In the genomic region with DNA sequence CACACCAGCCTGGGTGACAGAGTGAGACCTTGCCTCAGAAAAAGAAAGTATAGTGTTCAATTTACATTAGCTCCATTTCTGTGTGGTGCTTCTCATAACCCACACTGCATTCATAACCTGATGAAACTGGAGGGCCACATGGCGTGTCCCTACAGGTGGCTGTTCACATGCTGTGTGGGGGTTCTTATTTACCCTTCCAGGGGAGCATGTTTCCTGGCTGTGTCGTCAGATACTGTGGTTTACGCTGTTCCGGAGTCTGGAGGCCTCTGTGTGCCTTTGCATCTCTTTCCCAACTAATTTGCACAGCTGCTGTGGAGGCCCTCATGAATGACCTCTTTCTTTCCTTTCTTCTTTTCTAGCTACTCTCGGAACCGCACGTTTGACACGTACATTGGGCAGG, we compare ENCODE assay signal across 8 cellular contexts. TPM values are rescaled to one million over a fixed set of nuclear protein-coding genes. Genes with fewer than 3 reads are reported as not detected.
DNase-seq lines count a peak whose midpoint lies in the region; ATAC-seq and TF ChIP-seq lines count a peak whose summit lies in the region.
"Not testable (repeated sequence)": the region's sequence is repeated elsewhere in the genome, so short reads cannot be mapped to it uniquely, and the experiment has no call there.

No MANE protein-coding gene starts in this region.

- H3F3A ChIP-seq in DOHH2 (ENCODE audit: control insufficient read depth, insufficient read depth): not testable (repeated sequence)

- not testable (repeated sequence) for TF ChIP-seq CTCF in DOHH2 (IDR thresholded peaks at IDR 0.05; ENCODE audit: low read depth, low read length, poor library complexity, severe bottlenecking)

- not testable (repeated sequence) for H3K36me3 ChIP-seq in DOHH2 (ENCODE audit: control insufficient read depth, low read length)

- CTCF ChIA-PET in activated CD4-positive, alpha-beta T cell treated with anti-CD3 and anti-CD28 coated beads for 36 hours (lab: Charles Lee): interaction anchor here (1.2 kb wide), 1 partner anchor 141 kb away, joined by 3 read pairs; no protein-coding TSS in a partner anchor

- H3K4me3 ChIP-seq in DOHH2 (ENCODE audit: low read length): not testable (repeated sequence)

- not testable (repeated sequence) for H3K9me2 ChIP-seq in DOHH2 (replicated peaks; ENCODE audit: control insufficient read depth, low read length)

- H3K27me3 ChIP-seq in DOHH2 (ENCODE audit: control insufficient read depth, low read length): not testable (repeated sequence)

- H3K9me3 Mint-ChIP-seq in activated CD4-positive, alpha-beta T cell treated with anti-CD3 and anti-CD28 coated beads for 36 hours (ENCODE audit: low read depth); naive B cell: not testable (repeated sequence)

- H3K79me2 ChIP-seq in DOHH2 (ENCODE audit: control insufficient read depth, low read length): not testable (repeated sequence)

- peak overlapping the region; percentile 21 for H3K27ac Mint-ChIP-seq in activated CD4-positive, alpha-beta T cell treated with anti-CD3 and anti-CD28 coated beads for 36 hours
- peak overlapping the region in 1 of 6 donors; percentile 26 for H3K27ac Mint-ChIP-seq in naive B cell

- not testable (repeated sequence) for H3K27me3 Mint-ChIP-seq in activated CD4-positive, alpha-beta T cell treated with anti-CD3 and anti-CD28 coated beads for 36 hours; naive B cell

- not testable (repeated sequence) for H3K36me3 Mint-ChIP-seq in activated CD4-positive, alpha-beta T cell treated with anti-CD3 and anti-CD28 coated beads for 36 hours (ENCODE audit: low read depth); naive B cell

- not testable (repeated sequence) for H3K9me3 ChIP-seq in DOHH2 (ENCODE audit: control insufficient read depth, insufficient read depth, low read length)

- not testable (repeated sequence) for H3K4me3 Mint-ChIP-seq in activated CD4-positive, alpha-beta T cell treated with anti-CD3 and anti-CD28 coated beads for 36 hours
- H3K4me3 Mint-ChIP-seq in naive B cell: peak overlapping the region in 3 of 8 donors; percentile 3 to 65 (median 12)

- ATAC-seq in GM19025 (IDR thresholded peaks at IDR 0.05; ENCODE audit: low read depth, unreplicated experiment) (peak; percentile 64), GM21528 (IDR thresholded peaks at IDR 0.05; ENCODE audit: low FRiP score, unreplicated experiment) (peak; percentile 81), HG02852 (IDR thresholded peaks at IDR 0.05; ENCODE audit: unreplicated experiment) (peak; percentile 78), HG03378 (IDR thresholded peaks at IDR 0.05; ENCODE audit: unreplicated experiment) (peak; percentile 74), naive B cell (ENCODE audit: low read depth in 2 of 2) (peak; percentile 58 to 63)
- peak; percentile 65 for ATAC-seq in activated CD4-positive, alpha-beta T cell treated with anti-CD3 and anti-CD28 coated beads for 36 hours

- H3K27ac ChIP-seq in DOHH2 (ENCODE audit: low read depth, low read length): not testable (repeated sequence)

- peaks cover 14% of the 10 kb centered on the region for H3K4me1 Mint-ChIP-seq in activated CD4-positive, alpha-beta T cell treated with anti-CD3 and anti-CD28 coated beads for 36 hours
- H3K4me1 Mint-ChIP-seq in naive B cell: peaks cover 11 to 21% (median 17%) of the 10 kb centered on the region in 3 donors

- POLR2A ChIA-PET in activated CD4-positive, alpha-beta T cell treated with anti-CD3 and anti-CD28 coated beads for 36 hours (lab: Charles Lee): not testable (repeated sequence)

- H3K4me2 ChIP-seq in DOHH2 (ENCODE audit: low read length): peak overlapping the region; percentile 39

- peaks cover 13% of the 10 kb centered on the region for H3K4me1 ChIP-seq in DOHH2 (ENCODE audit: control insufficient read depth, low read length)

- DNase-seq in NCI-H526 (lab: John Stamatoyannopoulos, UW): peak; percentile 56
- not testable (repeated sequence) for DNase-seq in activated CD4-positive, alpha-beta T cell treated with anti-CD3 and anti-CD28 coated beads for 36 hours; naive B cell

- not testable (repeated sequence) for H4K20me1 ChIP-seq in DOHH2 (ENCODE audit: control insufficient read depth, insufficient read depth, low read depth, low read length)

- intact Hi-C loops in activated CD4-positive, alpha-beta T cell treated with anti-CD3 and anti-CD28 coated beads for 36 hours (cut with DNase I, micrococcal nuclease): not testable (repeated sequence)

RNA-seq across cellular contexts. Expression of gene FKBP9, which starts 30.9 kb away (rescaled TPM):
- 1 to 10 TPM in 1 of 2 experiments, under 1 TPM in 1; 0.37 to 1.0 TPM for total RNA-seq in activated CD4-positive, alpha-beta T cell treated with anti-CD3 and anti-CD28 coated beads for 36 hours
- polyA plus RNA-seq in naive B cell (ENCODE audit: low read depth in 6 of 6): under 1 TPM in 5 of 6 donors, not detected in 1; 0.44 to 1.00 (median 0.71) TPM
